In the genomic region with DNA sequence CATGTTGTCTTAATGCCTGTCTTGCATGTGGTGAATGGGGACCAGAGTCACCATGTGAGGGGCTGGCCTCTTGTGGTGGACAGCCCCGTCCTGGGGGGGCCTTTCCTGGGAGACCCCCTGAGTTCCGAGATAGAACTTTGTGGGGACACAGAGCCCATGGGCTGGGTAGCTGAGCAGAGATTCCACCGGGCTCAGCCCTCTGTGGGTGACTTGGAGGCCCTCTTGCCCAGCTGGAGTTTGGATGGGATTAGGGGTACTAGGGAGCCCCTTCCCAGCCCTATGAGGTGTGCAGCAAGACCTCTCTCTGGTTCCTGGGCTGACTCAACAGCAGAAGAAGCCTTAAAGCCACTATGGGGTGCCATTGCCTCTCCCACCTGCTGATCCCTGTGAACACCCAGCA, we compare ENCODE assay signal across 15 cellular contexts. TPM values are rescaled to one million over a fixed set of nuclear protein-coding genes. Genes with fewer than 3 reads are reported as not detected.
DNase-seq lines count a peak whose midpoint lies in the region; ATAC-seq and TF ChIP-seq lines count a peak whose summit lies in the region.
"Had no signal": no experiment of that assay in that cellular context is flagged by ENCODE, and none has a peak within 500 bp of the region (broad histone marks: within the 10 kb centered on the region; RNA-seq: fewer than 3 reads in every experiment).

No MANE protein-coding gene starts in this region.

- H3K4me1 ChIP-seq in lower lobe of right lung = no peaks in the 10 kb centered on the region
- H3K4me1 ChIP-seq: HAP-1 had no signal

- H3K4me3 ChIP-seq in lower lobe of right lung = no peak overlapping the region
- H3K4me3 ChIP-seq: BLaER1 treated with 17β-estradiol and CSF1 and Interleukin-3, amounts not matched to agents 10 nM and 100 nM; GM23248; HAP-1 had no signal

- peak; percentile 0 for DNase-seq in activated naive CD8-positive, alpha-beta T cell treated with anti-CD3 and anti-CD28 coated beads, Interleukin-2, amount 10 ng/mL, durations not matched to agents 7 days and 5 days
- DNase-seq in activated naive CD8-positive, alpha-beta T cell treated with anti-CD3 and anti-CD28 coated beads for 36 hours = no peak
- DNase-seq in lower lobe of right lung (peak; percentile 20), posterior vena cava (ENCODE audit: low spot score) (peak; percentile 41), dedifferentiated amniotic fluid mesenchymal stem cell (ENCODE audit: extremely low spot score) (no peak)
- no peak for DNase-seq in stimulated activated naive CD4-positive, alpha-beta T cell (lab: John Stamatoyannopoulos, UW)
- DNase-seq: CD4-positive, CD25-positive, alpha-beta regulatory T cell; CD8-positive, alpha-beta memory T cell; COR-L47; DMS 273 treated with DMSO at 0.1 percent for 48 hours; GM23248 had no signal

- H3K27ac ChIP-seq in lower lobe of right lung = no peak overlapping the region
- H3K27ac ChIP-seq: BLaER1 treated with 17β-estradiol and CSF1 and Interleukin-3, amounts not matched to agents 10 nM and 100 nM; GM23248; HL-60 had no signal

- H3K36me3 Mint-ChIP-seq in activated naive CD8-positive, alpha-beta T cell treated with anti-CD3 and anti-CD28 coated beads, Interleukin-2, amount 10 ng/mL, durations not matched to agents 7 days and 5 days = peaks cover 4% of the 10 kb centered on the region
- H3K36me3 Mint-ChIP-seq in activated naive CD8-positive, alpha-beta T cell treated with anti-CD3 and anti-CD28 coated beads for 36 hours = peaks cover 2% of the 10 kb centered on the region
- H3K36me3 Mint-ChIP-seq: CD4-positive, CD25-positive, alpha-beta regulatory T cell had no signal

- H3K9me3 ChIP-seq in lower lobe of right lung = peaks cover 4% of the 10 kb centered on the region
- H3K9me3 ChIP-seq: HAP-1 had no signal

- POLR2A ChIA-PET in activated naive CD8-positive, alpha-beta T cell treated with anti-CD3 and anti-CD28 coated beads, Interleukin-2, amount 10 ng/mL, durations not matched to agents 7 days and 5 days (lab: Charles Lee) = no interaction called here

- peaks cover 9% of the 10 kb centered on the region for H3K27me3 Mint-ChIP-seq in activated naive CD8-positive, alpha-beta T cell treated with anti-CD3 and anti-CD28 coated beads, Interleukin-2, amount 10 ng/mL, durations not matched to agents 7 days and 5 days
- H3K27me3 Mint-ChIP-seq in activated naive CD8-positive, alpha-beta T cell treated with anti-CD3 and anti-CD28 coated beads for 36 hours = no peaks in the 10 kb centered on the region
- H3K27me3 Mint-ChIP-seq: B cell; CD8-positive, alpha-beta memory T cell had no signal

- no peaks in the 10 kb centered on the region for H3K27me3 ChIP-seq in lower lobe of right lung (ENCODE audit: low read depth)
- H3K27me3 ChIP-seq: BLaER1 treated with 17β-estradiol and CSF1 and Interleukin-3, amounts not matched to agents 10 nM and 100 nM had no signal

- no peak overlapping the region for H3K4me3 Mint-ChIP-seq in activated naive CD8-positive, alpha-beta T cell treated with anti-CD3 and anti-CD28 coated beads, Interleukin-2, amount 10 ng/mL, durations not matched to agents 7 days and 5 days
- H3K4me3 Mint-ChIP-seq in activated naive CD8-positive, alpha-beta T cell treated with anti-CD3 and anti-CD28 coated beads for 36 hours = no peak overlapping the region
- H3K4me3 Mint-ChIP-seq: B cell; CD4-positive, CD25-positive, alpha-beta regulatory T cell; CD8-positive, alpha-beta memory T cell had no signal

- peaks cover 2% of the 10 kb centered on the region for H3K4me1 Mint-ChIP-seq in activated naive CD8-positive, alpha-beta T cell treated with anti-CD3 and anti-CD28 coated beads, Interleukin-2, amount 10 ng/mL, durations not matched to agents 7 days and 5 days
- H3K4me1 Mint-ChIP-seq in activated naive CD8-positive, alpha-beta T cell treated with anti-CD3 and anti-CD28 coated beads for 36 hours = peaks cover 8% of the 10 kb centered on the region
- H3K4me1 Mint-ChIP-seq: B cell had no signal

- no peak for ATAC-seq in activated naive CD8-positive, alpha-beta T cell treated with anti-CD3 and anti-CD28 coated beads, Interleukin-2, amount 10 ng/mL, durations not matched to agents 7 days and 5 days (ENCODE audit: low read depth)
- ATAC-seq in lower lobe of right lung = no peak

- H3K27ac Mint-ChIP-seq in activated naive CD8-positive, alpha-beta T cell treated with anti-CD3 and anti-CD28 coated beads, Interleukin-2, amount 10 ng/mL, durations not matched to agents 7 days and 5 days = no peak overlapping the region
- H3K27ac Mint-ChIP-seq in activated naive CD8-positive, alpha-beta T cell treated with anti-CD3 and anti-CD28 coated beads for 36 hours = no peak overlapping the region
- H3K27ac Mint-ChIP-seq: B cell; CD4-positive, CD25-positive, alpha-beta regulatory T cell; CD8-positive, alpha-beta memory T cell had no signal

- intact Hi-C loops in lower lobe of right lung (cut with DNase I) = no loop called here
- intact Hi-C loops in posterior vena cava (cut with DNase I) = no loop called here

- peaks cover 8% of the 10 kb centered on the region for H3K9me3 Mint-ChIP-seq in activated naive CD8-positive, alpha-beta T cell treated with anti-CD3 and anti-CD28 coated beads, Interleukin-2, amount 10 ng/mL, durations not matched to agents 7 days and 5 days
- peaks cover 10% of the 10 kb centered on the region for H3K9me3 Mint-ChIP-seq in activated naive CD8-positive, alpha-beta T cell treated with anti-CD3 and anti-CD28 coated beads for 36 hours

- TF ChIP-seq CTCF in lower lobe of right lung (IDR thresholded peaks at IDR 0.05) = no peak

- H3K36me3 ChIP-seq in lower lobe of right lung = peaks cover 24% of the 10 kb centered on the region
- H3K36me3 ChIP-seq: HAP-1 had no signal

RNA-seq across cellular contexts. Expression of gene MRC2, which starts 38.1 kb away (rescaled TPM):
- total RNA-seq in activated naive CD8-positive, alpha-beta T cell treated with anti-CD3 and anti-CD28 coated beads, Interleukin-2, amount 10 ng/mL, durations not matched to agents 7 days and 5 days = 1 to 10 TPM; 1.6 to 2.4 TPM
- 1 to 10 TPM; 5.1 to 5.8 TPM for total RNA-seq in activated naive CD8-positive, alpha-beta T cell treated with anti-CD3 and anti-CD28 coated beads for 36 hours
- 91.2 TPM for total RNA-seq in lower lobe of right lung
- total RNA-seq in posterior vena cava = 100 to 1,000 TPM in 1 of 2 donors, 10 to 100 TPM in 1; 60.3 to 130 TPM

Comparison
In these comparisons a context has a peak if more than half of its experiments do, and no peak if none do; other contexts are left out.
1. DNase-seq: peak in activated naive CD8-positive, alpha-beta T cell treated with anti-CD3 and anti-CD28 coated beads, Interleukin-2, amount 10 ng/mL, durations not matched to agents 7 days and 5 days (single experiment), lower lobe of right lung (single experiment) and posterior vena cava (single experiment); none in activated naive CD8-positive, alpha-beta T cell treated with anti-CD3 and anti-CD28 coated beads for 36 hours (single experiment), dedifferentiated amniotic fluid mesenchymal stem cell (single experiment) and stimulated activated naive CD4-positive, alpha-beta T cell (0 of 6).
2. RNA of gene MRC2, which starts 38.1 kb away (total RNA-seq): 60.3 to 130 TPM in posterior vena cava and 91.2 TPM in lower lobe of right lung (single experiment); 5.1 to 5.8 TPM in activated naive CD8-positive, alpha-beta T cell treated with anti-CD3 and anti-CD28 coated beads for 36 hours and 1.6 to 2.4 TPM in activated naive CD8-positive, alpha-beta T cell treated with anti-CD3 and anti-CD28 coated beads, Interleukin-2, amount 10 ng/mL, durations not matched to agents 7 days and 5 days; every median in the first group is over 4 times any median in the second.